Comparison of ENCODE assay signal across 1 cellular context in the genomic region with DNA sequence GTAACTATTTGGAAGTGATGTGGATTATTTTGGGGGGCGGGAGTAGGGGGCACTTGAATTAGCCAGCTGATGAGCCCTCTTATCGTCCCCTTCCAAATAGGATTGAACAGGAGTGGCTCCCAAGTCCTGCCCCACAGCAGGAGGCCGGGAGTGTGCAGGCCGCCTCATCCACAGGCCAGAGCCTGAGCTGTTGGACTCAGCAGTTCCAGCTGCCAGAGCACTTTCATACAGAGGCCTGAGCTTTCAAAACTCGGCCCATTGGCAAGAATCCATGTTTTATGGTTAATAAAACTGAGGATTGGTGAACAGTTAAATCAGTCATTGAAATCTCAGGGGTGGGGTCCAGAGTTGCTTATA.
TF ChIP-seq lines count a peak whose summit lies in the region.

No MANE protein-coding gene starts in this region.

TF ChIP-seq in WTC11, 78 proteins besides CTCF, POLR2A, EP300 and RAD21 (continued from another document):
- TF ChIP-seq, protein P1, sequence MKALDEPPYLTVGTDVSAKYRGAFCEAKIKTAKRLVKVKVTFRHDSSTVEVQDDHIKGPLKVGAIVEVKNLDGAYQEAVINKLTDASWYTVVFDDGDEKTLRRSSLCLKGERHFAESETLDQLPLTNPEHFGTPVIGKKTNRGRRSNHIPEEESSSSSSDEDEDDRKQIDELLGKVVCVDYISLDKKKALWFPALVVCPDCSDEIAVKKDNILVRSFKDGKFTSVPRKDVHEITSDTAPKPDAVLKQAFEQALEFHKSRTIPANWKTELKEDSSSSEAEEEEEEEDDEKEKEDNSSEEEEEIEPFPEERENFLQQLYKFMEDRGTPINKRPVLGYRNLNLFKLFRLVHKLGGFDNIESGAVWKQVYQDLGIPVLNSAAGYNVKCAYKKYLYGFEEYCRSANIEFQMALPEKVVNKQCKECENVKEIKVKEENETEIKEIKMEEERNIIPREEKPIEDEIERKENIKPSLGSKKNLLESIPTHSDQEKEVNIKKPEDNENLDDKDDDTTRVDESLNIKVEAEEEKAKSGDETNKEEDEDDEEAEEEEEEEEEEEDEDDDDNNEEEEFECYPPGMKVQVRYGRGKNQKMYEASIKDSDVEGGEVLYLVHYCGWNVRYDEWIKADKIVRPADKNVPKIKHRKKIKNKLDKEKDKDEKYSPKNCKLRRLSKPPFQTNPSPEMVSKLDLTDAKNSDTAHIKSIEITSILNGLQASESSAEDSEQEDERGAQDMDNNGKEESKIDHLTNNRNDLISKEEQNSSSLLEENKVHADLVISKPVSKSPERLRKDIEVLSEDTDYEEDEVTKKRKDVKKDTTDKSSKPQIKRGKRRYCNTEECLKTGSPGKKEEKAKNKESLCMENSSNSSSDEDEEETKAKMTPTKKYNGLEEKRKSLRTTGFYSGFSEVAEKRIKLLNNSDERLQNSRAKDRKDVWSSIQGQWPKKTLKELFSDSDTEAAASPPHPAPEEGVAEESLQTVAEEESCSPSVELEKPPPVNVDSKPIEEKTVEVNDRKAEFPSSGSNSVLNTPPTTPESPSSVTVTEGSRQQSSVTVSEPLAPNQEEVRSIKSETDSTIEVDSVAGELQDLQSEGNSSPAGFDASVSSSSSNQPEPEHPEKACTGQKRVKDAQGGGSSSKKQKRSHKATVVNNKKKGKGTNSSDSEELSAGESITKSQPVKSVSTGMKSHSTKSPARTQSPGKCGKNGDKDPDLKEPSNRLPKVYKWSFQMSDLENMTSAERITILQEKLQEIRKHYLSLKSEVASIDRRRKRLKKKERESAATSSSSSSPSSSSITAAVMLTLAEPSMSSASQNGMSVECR (CRISPR knock-in tag; IDR thresholded peaks at IDR 0.05; ENCODE audit: borderline replicate concordance), result no peak
- TF ChIP-seq TEAD4 (CRISPR knock-in tag; IDR thresholded peaks at IDR 0.05), result no peak
